In genomic region chr9:18479405-18479804, GRCh38 we compare ENCODE assay signal across 18 cellular contexts. TPM values are rescaled to one million over a fixed set of nuclear protein-coding genes. Genes with fewer than 3 reads are reported as not detected.
DNase-seq lines count a peak whose midpoint lies in the region; ATAC-seq, FAIRE-seq and TF ChIP-seq lines count a peak whose summit lies in the region.
"Had no signal": no experiment of that assay in that cellular context is flagged by ENCODE, and none has a peak within 500 bp of the region (broad histone marks: within the 10 kb centered on the region; RNA-seq: fewer than 3 reads in every experiment).

No MANE protein-coding gene starts in this region.

- H3K9me3 ChIP-seq in astrocyte (ENCODE audit: insufficient read depth, low read depth, low read length) (no peaks in the 10 kb centered on the region), osteoblast (ENCODE audit: low read depth, low read length) (no peaks in the 10 kb centered on the region), upper lobe of left lung (no peaks in the 10 kb centered on the region)

- H3K27ac Mint-ChIP-seq in HFFc6 (peak overlapping the region; percentile 97), astrocyte (ENCODE audit: unreplicated experiment) (peak overlapping the region; percentile 93)
- H3K27ac Mint-ChIP-seq: CD4-positive, alpha-beta T cell had no signal

- 0 out of 2 replicates have a peak, but pooled peaks cover 6% of the 10 kb centered on the region for H3K36me3 ChIP-seq in ACC112 (ENCODE audit: insufficient read depth, low read length)
- peaks cover 3% of the 10 kb centered on the region for H3K36me3 ChIP-seq in astrocyte (ENCODE audit: insufficient read depth, low read length)
- H3K36me3 ChIP-seq in osteoblast (ENCODE audit: insufficient read depth, low read length) = peaks cover 26% of the 10 kb centered on the region
- H3K36me3 ChIP-seq in upper lobe of left lung = no peaks in the 10 kb centered on the region

- 85 to 86% methylated on average over 3 of the region's 3 CpGs for WGBS in upper lobe of left lung, 2 donors

- TF ChIP-seq POLR2A in upper lobe of left lung (IDR thresholded peaks at IDR 0.05) = no peak

- H3K9me3 Mint-ChIP-seq in HFFc6 (peaks cover 18% of the 10 kb centered on the region), astrocyte (ENCODE audit: unreplicated experiment) (peaks cover 9% of the 10 kb centered on the region)
- H3K9me3 Mint-ChIP-seq: CD4-positive, alpha-beta T cell had no signal

- H3K9ac ChIP-seq in astrocyte (ENCODE audit: low read length) = peak overlapping the region; percentile 88

- no peak for ATAC-seq in GM21737 (IDR thresholded peaks at IDR 0.05; ENCODE audit: unreplicated experiment)
- no peak for ATAC-seq in HG03095 (IDR thresholded peaks at IDR 0.05; ENCODE audit: unreplicated experiment)
- ATAC-seq in upper lobe of left lung (ENCODE audit: low FRiP score in 2 of 2) = no peak

- H3K27me3 Mint-ChIP-seq in HFFc6 (ENCODE audit: insufficient read depth) = no peaks in the 10 kb centered on the region; the same call in 1 of the 2 replicates
- H3K27me3 Mint-ChIP-seq in astrocyte (ENCODE audit: low read depth, unreplicated experiment) = no peaks in the 10 kb centered on the region

- H3K36me3 Mint-ChIP-seq in HFFc6 (ENCODE audit: low read depth) (peaks cover 58% of the 10 kb centered on the region), astrocyte (ENCODE audit: low read depth, unreplicated experiment) (peaks cover 2% of the 10 kb centered on the region)

- TF ChIP-seq EP300 in upper lobe of left lung (IDR thresholded peaks at IDR 0.05) = no peak

- H3K4me2 ChIP-seq in astrocyte (ENCODE audit: low read length) (peak overlapping the region; percentile 93), osteoblast (ENCODE audit: insufficient read depth, low read length) (peak overlapping the region; percentile 89)

- peak overlapping the region; percentile 96 for H3K4me3 Mint-ChIP-seq in HFFc6
- H3K4me3 Mint-ChIP-seq in astrocyte (ENCODE audit: unreplicated experiment) = no peak overlapping the region
- H3K4me3 Mint-ChIP-seq: CD4-positive, alpha-beta T cell had no signal

- H3K27ac ChIP-seq in ACC112 (ENCODE audit: low read depth, low read length) (peak overlapping the region; percentile 85), astrocyte (ENCODE audit: low read depth, low read length) (peak overlapping the region; percentile 93), osteoblast (ENCODE audit: low read depth, low read length) (peak overlapping the region; percentile 99), upper lobe of left lung (no peak overlapping the region)

- H3K79me2 ChIP-seq in ACC112 (ENCODE audit: control insufficient read depth, insufficient read depth, low read length, unreplicated experiment) = peaks cover 95% of the 10 kb centered on the region
- peaks cover 100% of the 10 kb centered on the region for H3K79me2 ChIP-seq in astrocyte (ENCODE audit: insufficient read depth, low read length)
- peaks cover 81% of the 10 kb centered on the region for H3K79me2 ChIP-seq in osteoblast (ENCODE audit: insufficient read depth, low read length)

- H3K4me1 Mint-ChIP-seq in HFFc6 (ENCODE audit: low read depth) (peaks cover 98% of the 10 kb centered on the region), astrocyte (ENCODE audit: low read depth, unreplicated experiment) (peaks cover 35% of the 10 kb centered on the region)

- H3K4me3 ChIP-seq in ACC112 (ENCODE audit: low read depth, low read length) (0 out of 2 replicates have a peak overlapping the region, but pooled peaks have one; percentile 85), astrocyte (ENCODE audit: insufficient read depth, low read depth, low read length) (no peak overlapping the region), osteoblast (ENCODE audit: insufficient read depth, low read length) (no peak overlapping the region), upper lobe of left lung (no peak overlapping the region)

- H3K27me3 ChIP-seq in ACC112 (ENCODE audit: insufficient read depth, low read length) (no peaks in the 10 kb centered on the region), astrocyte (ENCODE audit: insufficient read depth, low read length) (no peaks in the 10 kb centered on the region), osteoblast (ENCODE audit: insufficient read depth, low read length) (no peaks in the 10 kb centered on the region), upper lobe of left lung (no peaks in the 10 kb centered on the region)

- DNase-seq in HFFc6 (no peak), astrocyte (ENCODE audit: low read depth) (no peak), osteoblast (ENCODE audit: insufficient read length, low spot score, missing footprints) (no peak), upper lobe of left lung (no peak), T1000 (lab: John Stamatoyannopoulos, UW) (no peak)
- DNase-seq: CD4-positive, alpha-beta T cell; DND-41; GOT3; Karpas-422; NCI-H1417; NCI-H1930; NCI-H510A treated with DMSO at 0.1 percent for 48 hours; SIG-M5 had no signal

- no peak for FAIRE-seq in astrocyte (lab: Jason Lieb, UNC)
- FAIRE-seq: A204.1, D721Med had no signal

- TF ChIP-seq CTCF in HFFc6 (IDR thresholded peaks at IDR 0.05) = no peak
- TF ChIP-seq CTCF in astrocyte (IDR thresholded peaks at IDR 0.05; ENCODE audit: insufficient read depth, low read depth, low read length) = no peak
- no peak for TF ChIP-seq CTCF in osteoblast (IDR thresholded peaks at IDR 0.05; ENCODE audit: extremely low read depth, low read depth, low read length)
- TF ChIP-seq CTCF in upper lobe of left lung (IDR thresholded peaks at IDR 0.05) = no peak

- H3K4me1 ChIP-seq in ACC112 (ENCODE audit: control insufficient read depth, insufficient read depth, low read length, unreplicated experiment) = peaks cover 67% of the 10 kb centered on the region
- H3K4me1 ChIP-seq in astrocyte (ENCODE audit: insufficient read depth, low read length) = peaks cover 47% of the 10 kb centered on the region
- peaks cover 72% of the 10 kb centered on the region for H3K4me1 ChIP-seq in osteoblast (ENCODE audit: insufficient read depth, low read length)
- peaks cover 0 to 2% (median 0%) of the 10 kb centered on the region in 4 donors for H3K4me1 ChIP-seq in upper lobe of left lung

- H2AFZ ChIP-seq in ACC112 (ENCODE audit: low read length, unreplicated experiment) (no peak overlapping the region), astrocyte (ENCODE audit: low read depth, low read length) (no peak overlapping the region), osteoblast (ENCODE audit: low read length) (no peak overlapping the region)

- H4K20me1 ChIP-seq in astrocyte (ENCODE audit: insufficient read depth, low read length) = no peaks in the 10 kb centered on the region
- no peaks in the 10 kb centered on the region for H4K20me1 ChIP-seq in osteoblast (ENCODE audit: insufficient read depth, low read length)

RNA-seq across cellular contexts. Expression of gene ADAMTSL1, which starts 5.5 kb away (rescaled TPM):
- 10 to 100 TPM; 37.3 to 98.1 (median 90.8) TPM for total RNA-seq in HFFc6 (2021; fragmentation: NEBNext Ultra II Directional; extraction: Animal tissue kit (Norgen Biotek cat#: 25700))
- total RNA-seq in astrocyte = 11.4 and 12.6 TPM in 2 replicates
- total RNA-seq in osteoblast = 54.3 and 70.1 TPM in 2 replicates
- total RNA-seq in upper lobe of left lung = 1 to 10 TPM in 4 of 6 donors, under 1 TPM in 1, not detected in 1; 0.44 to 6.4 (median 2.3) TPM
- total RNA-seq: CD4-positive, alpha-beta T cell had no signal

Comparison
In these comparisons a context has a peak if more than half of its experiments do, and no peak if none do; other contexts are left out.
1. H3K27ac ChIP-seq: peak in ACC112 (single experiment), astrocyte (single experiment) and osteoblast (single experiment); none in upper lobe of left lung (0 of 4).